Comparison of ENCODE assay signal across 9 cellular contexts in genomic region chr7:12584940-12585339, GRCh38. TPM values are rescaled to one million over a fixed set of nuclear protein-coding genes. Genes with fewer than 3 reads are reported as not detected.
DNase-seq lines count a peak whose midpoint lies in the region; ATAC-seq and TF ChIP-seq lines count a peak whose summit lies in the region.
"Had no signal": no experiment of that assay in that cellular context is flagged by ENCODE, and none has a peak within 500 bp of the region (broad histone marks: within the 10 kb centered on the region; RNA-seq: fewer than 3 reads in every experiment).

No MANE protein-coding gene starts in this region.

- H3K36me3 Mint-ChIP-seq in endodermal cell (ENCODE audit: low read depth): no peaks in the 10 kb centered on the region

- no peak overlapping the region for H3K4me3 Mint-ChIP-seq in endodermal cell
- H3K4me3 Mint-ChIP-seq: stimulated activated naive CD8-positive, alpha-beta T cell treated with anti-CD3 and anti-CD28 coated beads, Interleukin-15, Interleukin-2, amounts not matched to agents 100 ng/mL and 50 ng/mL, for 24 hours had no signal

- H3K27ac ChIP-seq in endodermal cell (ENCODE audit: low read depth, low read length): no peak overlapping the region

- 81 to 91% methylated on average over 7 of the region's 7 CpGs for WGBS in endodermal cell (ENCODE audit: insufficient coverage in 1 of 2, insufficient read length in 1 of 2), 2 experiments

- H3K36me3 ChIP-seq in endodermal cell (ENCODE audit: control insufficient read depth, insufficient read depth, low read length): no peaks in the 10 kb centered on the region

- ATAC-seq in GM21528 (IDR thresholded peaks at IDR 0.05; ENCODE audit: low FRiP score, unreplicated experiment) (peak; percentile 97), HG03571 (IDR thresholded peaks at IDR 0.05; ENCODE audit: unreplicated experiment) (peak; percentile 99)

- no peak overlapping the region for H3K9ac ChIP-seq in endodermal cell (ENCODE audit: extremely low read depth, low read length, poor library complexity, severe bottlenecking)

- H3K27me3 Mint-ChIP-seq in endodermal cell (ENCODE audit: insufficient read depth): no peaks in the 10 kb centered on the region

- H3K4me1 Mint-ChIP-seq in endodermal cell: no peaks in the 10 kb centered on the region

- no peaks in the 10 kb centered on the region for H3K9me3 ChIP-seq in endodermal cell (ENCODE audit: control insufficient read depth, low read length)

- H3K4me3 ChIP-seq in epithelial cell of proximal tubule (ENCODE audit: low read depth, low read length): no peak overlapping the region
- H3K4me3 ChIP-seq in endodermal cell (ENCODE audit: low read length): no peak overlapping the region

- DNase-seq in GF-D8 (lab: John Stamatoyannopoulos, UW): peak; percentile 18
- peak; percentile 93 for DNase-seq in epithelial cell of proximal tubule (ENCODE audit: low read depth)
- DNase-seq in activated effector memory CD4-positive, alpha-beta T cell treated with Interleukin-2 at 50 U/mL for 16 hours: no peak
- no peak for DNase-seq in SHP77 (lab: John Stamatoyannopoulos, UW)
- no peak for DNase-seq in endodermal cell
- no peak for DNase-seq in SHP77 treated with DMSO at 0.1 percent for 48 hours (lab: John Stamatoyannopoulos, UW)

- no peaks in the 10 kb centered on the region for H3K4me1 ChIP-seq in endodermal cell (ENCODE audit: control insufficient read depth, insufficient read depth, low read length)

- H3K9me3 Mint-ChIP-seq in endodermal cell: no peaks in the 10 kb centered on the region
- H3K9me3 Mint-ChIP-seq: stimulated activated naive CD8-positive, alpha-beta T cell treated with anti-CD3 and anti-CD28 coated beads, Interleukin-15, Interleukin-2, amounts not matched to agents 100 ng/mL and 50 ng/mL, for 24 hours had no signal

- no peaks in the 10 kb centered on the region for H3K27me3 ChIP-seq in endodermal cell (ENCODE audit: control insufficient read depth, insufficient read depth, low read length, poor library complexity, severe bottlenecking)

- TF ChIP-seq CTCF in epithelial cell of proximal tubule (conservative IDR thresholded peaks at IDR 0.05; ENCODE audit: low read depth, low read length) (no peak), endodermal cell (conservative IDR thresholded peaks at IDR 0.05) (no peak)

- no peak overlapping the region for H3K27ac Mint-ChIP-seq in endodermal cell
- H3K27ac Mint-ChIP-seq: stimulated activated naive CD8-positive, alpha-beta T cell treated with anti-CD3 and anti-CD28 coated beads, Interleukin-15, Interleukin-2, amounts not matched to agents 100 ng/mL and 50 ng/mL, for 24 hours had no signal

RNA-seq across cellular contexts. Expression of gene SCIN, which starts 14.4 kb away (rescaled TPM):
- total RNA-seq in epithelial cell of proximal tubule: 5.1 and 6.3 TPM in 2 replicates
- total RNA-seq in endodermal cell: under 1 TPM in 1 of 2 donors, not detected in 1; 0.15 TPM
- polyA plus RNA-seq in endodermal cell (2013, experiment 1 of 2): not detected
- polyA plus RNA-seq in endodermal cell (2013, experiment 2 of 2): not detected

Comparison
In these comparisons a context has a peak if more than half of its experiments do, and no peak if none do; other contexts are left out.
1. DNase-seq: peak in GF-D8 (single experiment) and epithelial cell of proximal tubule (single experiment); none in activated effector memory CD4-positive, alpha-beta T cell treated with Interleukin-2 at 50 U/mL for 16 hours (single experiment), SHP77 (0 of 2), endodermal cell (single experiment) and SHP77 treated with DMSO at 0.1 percent for 48 hours (single experiment).